Comparison of ENCODE assay signal across 8 cellular contexts in genomic region chr9:97990259-97990658, GRCh38. TPM values are rescaled to one million over a fixed set of nuclear protein-coding genes. Genes with fewer than 3 reads are reported as not detected.
DNase-seq lines count a peak whose midpoint lies in the region; ATAC-seq and TF ChIP-seq lines count a peak whose summit lies in the region.
"Had no signal": no experiment of that assay in that cellular context is flagged by ENCODE, and none has a peak within 500 bp of the region (broad histone marks: within the 10 kb centered on the region; RNA-seq: fewer than 3 reads in every experiment).

No MANE protein-coding gene starts in this region.

- peaks cover 35% of the 10 kb centered on the region for H3K4me1 ChIP-seq in mammary epithelial cell (ENCODE audit: insufficient read depth, low read length)

- peak overlapping the region; percentile 49 for H3K4me2 ChIP-seq in mammary epithelial cell (ENCODE audit: insufficient read depth, low read depth, low read length)

- peaks cover 4% of the 10 kb centered on the region for H3K36me3 ChIP-seq in mammary epithelial cell (ENCODE audit: insufficient read depth, low read length)

- dilution Hi-C loops in mammary epithelial cell (cut with HindIII; ENCODE audit: low sequenced_read_pairs), result loop anchor here (5.0 kb wide), 1 partner anchor 42 kb away; no protein-coding TSS in a partner anchor

- intact Hi-C loops in mammary epithelial cell (cut with micrococcal nuclease), result no loop called here

- DNase-seq in ELF-1 (ENCODE audit: low read depth, low spot score), result peak; percentile 30
- peak; percentile 38 for DNase-seq in NAMALWA (ENCODE audit: low spot score)
- peak; percentile 46 for DNase-seq in mammary epithelial cell
- no peak for DNase-seq in neural crest cell (ENCODE audit: low read depth, low spot score)
- no peak for DNase-seq in NCI-H510A treated with DMSO at 0.1 percent for 48 hours (lab: John Stamatoyannopoulos, UW)
- DNase-seq: NCI-H1694 treated with DMSO at 0.1 percent for 48 hours had no signal

- CTCF ChIA-PET in mammary epithelial cell (lab: Charles Lee; ENCODE audit: low non-redundant PET), result no interaction called here

- H3K9me3 Mint-ChIP-seq in neural crest cell, result no peaks in the 10 kb centered on the region

- H3K4me3 Mint-ChIP-seq in neural crest cell, result peak overlapping the region; percentile 5

- H3K36me3 Mint-ChIP-seq in neural crest cell (ENCODE audit: low read depth), result peaks cover under 1% of the 10 kb centered on the region

- peaks cover 100% of the 10 kb centered on the region for H3K79me2 ChIP-seq in mammary epithelial cell (ENCODE audit: insufficient read depth, low read length)

- no peak overlapping the region for H3K4me3 ChIP-seq in mammary epithelial cell (replicated peaks in 1 of 3; ENCODE audit: insufficient read depth in 1 of 3, low read depth in 2 of 3, low read length in 3 of 3)

- no peak overlapping the region for H2AFZ ChIP-seq in mammary epithelial cell (ENCODE audit: low read depth, low read length)

- in situ Hi-C loops in mammary epithelial cell (cut with MboI; ENCODE audit: low sequenced_read_pairs in 2 of 2), result no loop called here

- WGBS in mammary epithelial cell (ENCODE audit: low coverage, missing lambda C conversion rate), result 4% methylated on average over 2 of the region's 2 CpGs

- H3K27me3 Mint-ChIP-seq in neural crest cell (ENCODE audit: low read depth), result peaks cover 7% of the 10 kb centered on the region

- H3K27me3 ChIP-seq in mammary epithelial cell (ENCODE audit: insufficient read depth, low read length), result no peaks in the 10 kb centered on the region

- ATAC-seq in GM19452 (IDR thresholded peaks at IDR 0.05; ENCODE audit: unreplicated experiment), result no peak
- ATAC-seq in GM18907 (IDR thresholded peaks at IDR 0.05; ENCODE audit: unreplicated experiment), result no peak

- no peak overlapping the region for H3K9ac ChIP-seq in mammary epithelial cell (ENCODE audit: insufficient read depth, low read length)

- H3K9me3 ChIP-seq in mammary epithelial cell (replicated peaks; ENCODE audit: insufficient read depth, low read length), result no peaks in the 10 kb centered on the region

- BruUV-seq in mammary epithelial cell (replicated peaks; lab: Mats Ljungman, UMichigan), result no TSS peak

- no peak overlapping the region for H3K27ac Mint-ChIP-seq in neural crest cell (ENCODE audit: unreplicated experiment)

- no peak overlapping the region for H3K27ac ChIP-seq in mammary epithelial cell (ENCODE audit: insufficient read depth, low read depth, low read length)

- H4K20me1 ChIP-seq in mammary epithelial cell (ENCODE audit: insufficient read depth, low read length), result peaks cover 21% of the 10 kb centered on the region

- H3K4me1 Mint-ChIP-seq in neural crest cell, result peaks cover 37% of the 10 kb centered on the region

- TF ChIP-seq CTCF in mammary epithelial cell (conservative IDR thresholded peaks at IDR 0.05 in 1 of 2, IDR thresholded peaks at IDR 0.05 in 1 of 2; ENCODE audit: extremely low read depth in 1 of 2, insufficient read depth in 1 of 2, low read depth in 1 of 2, low read length in 2 of 2), result peak in 1 of 2 donors; percentile 25
- no peak for TF ChIP-seq CTCF in neural crest cell (conservative IDR thresholded peaks at IDR 0.05)

RNA-seq across cellular contexts. Expression of gene ANP32B, which starts 7.1 kb away (rescaled TPM):
- total RNA-seq in mammary epithelial cell (100 to 1,000 TPM in 1 of 2 donors, 1 to 10 TPM in 1; 8.2 to 164 TPM), neural crest cell (220 and 235 TPM in 2 replicates)
- polyA plus RNA-seq in mammary epithelial cell, result 36.6 TPM
- 63.0 TPM for polyA minus RNA-seq in mammary epithelial cell

RNA-seq across cellular contexts. Expression of gene HEMGN, which starts 52.3 kb away (rescaled TPM):
- total RNA-seq in mammary epithelial cell (not detected), neural crest cell (not detected in 2 replicates)
- polyA plus RNA-seq in mammary epithelial cell, result not detected
- polyA minus RNA-seq in mammary epithelial cell, result not detected

Comparison
In these comparisons a context has a peak if more than half of its experiments do, and no peak if none do; other contexts are left out.
1. DNase-seq: peak in ELF-1 (single experiment), NAMALWA (single experiment) and mammary epithelial cell (single experiment); none in neural crest cell (single experiment) and NCI-H510A treated with DMSO at 0.1 percent for 48 hours (single experiment).